ENCODE assay signal across 10 cellular contexts in the genomic region with DNA sequence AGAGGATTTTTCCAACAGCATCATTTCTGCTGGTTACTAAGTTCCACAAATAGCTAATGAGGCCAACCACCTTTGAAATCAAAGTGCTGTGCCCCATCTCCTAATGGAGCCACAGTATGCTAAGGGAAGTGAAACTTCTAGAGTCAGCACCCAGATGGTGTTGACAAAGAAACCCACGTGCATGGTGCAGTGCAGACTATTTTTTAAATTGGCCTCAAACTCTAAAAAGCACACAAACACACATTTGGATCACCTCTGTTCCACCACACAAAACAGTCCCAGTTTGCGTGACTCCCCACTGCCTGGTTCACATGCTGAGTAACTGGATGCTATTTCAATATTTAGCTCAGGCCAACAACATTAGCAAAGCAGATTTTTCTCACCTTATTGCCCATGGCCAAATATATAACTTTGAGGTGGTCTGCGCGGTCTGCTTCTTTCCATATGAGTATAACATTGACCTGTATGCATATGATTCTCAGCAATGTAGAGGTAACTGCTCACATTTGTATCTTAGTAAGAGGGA.
A peak's percentile ranks its signal among the peaks of the same experiment; 100 is the strongest.
DNase-seq lines count a peak whose midpoint lies in the region; ATAC-seq and TF ChIP-seq lines count a peak whose summit lies in the region.
"Had no signal": no experiment of that assay in that cellular context is flagged by ENCODE, and none has a peak within 500 bp of the region (broad histone marks: within the 10 kb centered on the region; RNA-seq: fewer than 3 reads in every experiment).

No MANE protein-coding gene starts in this region.

- H3K27me3 Mint-ChIP-seq in type B pancreatic cell (no peaks in the 10 kb centered on the region), progenitor cell of endocrine pancreas (no peaks in the 10 kb centered on the region)

- H3K36me3 Mint-ChIP-seq in type B pancreatic cell, result no peaks in the 10 kb centered on the region
- no peaks in the 10 kb centered on the region for H3K36me3 Mint-ChIP-seq in progenitor cell of endocrine pancreas (ENCODE audit: insufficient read depth)

- TF ChIP-seq CTCF in type B pancreatic cell (conservative IDR thresholded peaks at IDR 0.05), result no peak
- no peak for TF ChIP-seq CTCF in progenitor cell of endocrine pancreas (IDR thresholded peaks at IDR 0.05; ENCODE audit: unreplicated experiment)

- peak; percentile 86 for ATAC-seq in GM18861 (IDR thresholded peaks at IDR 0.05; ENCODE audit: unreplicated experiment)
- peak; percentile 96 for ATAC-seq in GM21737 (IDR thresholded peaks at IDR 0.05; ENCODE audit: unreplicated experiment)
- ATAC-seq in HG03439 (IDR thresholded peaks at IDR 0.05; ENCODE audit: unreplicated experiment), result peak; percentile 99

- peaks cover 10% of the 10 kb centered on the region for H3K9me3 Mint-ChIP-seq in type B pancreatic cell
- H3K9me3 Mint-ChIP-seq in progenitor cell of endocrine pancreas (ENCODE audit: low read depth), result peaks cover 36% of the 10 kb centered on the region

- H3K4me1 Mint-ChIP-seq in type B pancreatic cell (ENCODE audit: unreplicated experiment) (no peaks in the 10 kb centered on the region), progenitor cell of endocrine pancreas (ENCODE audit: low read depth) (no peaks in the 10 kb centered on the region)

- DNase-seq in medulla oblongata (ENCODE audit: extremely low spot score) (peak; percentile 46), type B pancreatic cell (ENCODE audit: extremely low spot score, unreplicated experiment) (no peak), GM19240 (ENCODE audit: insufficient read length, low spot score) (no peak), progenitor cell of endocrine pancreas (ENCODE audit: low spot score, unreplicated experiment) (no peak), NCI-H69 (lab: John Stamatoyannopoulos, UW) (no peak)
- DNase-seq: OCI-M1, upper lobe of left lung had no signal

- no peak overlapping the region for H3K4me3 Mint-ChIP-seq in type B pancreatic cell
- H3K4me3 Mint-ChIP-seq in progenitor cell of endocrine pancreas (ENCODE audit: low read depth), result no peak overlapping the region

- H3K27ac Mint-ChIP-seq in type B pancreatic cell (no peak overlapping the region), progenitor cell of endocrine pancreas (no peak overlapping the region)
